ENCODE assay signal across 1 cellular context in the genomic region with DNA sequence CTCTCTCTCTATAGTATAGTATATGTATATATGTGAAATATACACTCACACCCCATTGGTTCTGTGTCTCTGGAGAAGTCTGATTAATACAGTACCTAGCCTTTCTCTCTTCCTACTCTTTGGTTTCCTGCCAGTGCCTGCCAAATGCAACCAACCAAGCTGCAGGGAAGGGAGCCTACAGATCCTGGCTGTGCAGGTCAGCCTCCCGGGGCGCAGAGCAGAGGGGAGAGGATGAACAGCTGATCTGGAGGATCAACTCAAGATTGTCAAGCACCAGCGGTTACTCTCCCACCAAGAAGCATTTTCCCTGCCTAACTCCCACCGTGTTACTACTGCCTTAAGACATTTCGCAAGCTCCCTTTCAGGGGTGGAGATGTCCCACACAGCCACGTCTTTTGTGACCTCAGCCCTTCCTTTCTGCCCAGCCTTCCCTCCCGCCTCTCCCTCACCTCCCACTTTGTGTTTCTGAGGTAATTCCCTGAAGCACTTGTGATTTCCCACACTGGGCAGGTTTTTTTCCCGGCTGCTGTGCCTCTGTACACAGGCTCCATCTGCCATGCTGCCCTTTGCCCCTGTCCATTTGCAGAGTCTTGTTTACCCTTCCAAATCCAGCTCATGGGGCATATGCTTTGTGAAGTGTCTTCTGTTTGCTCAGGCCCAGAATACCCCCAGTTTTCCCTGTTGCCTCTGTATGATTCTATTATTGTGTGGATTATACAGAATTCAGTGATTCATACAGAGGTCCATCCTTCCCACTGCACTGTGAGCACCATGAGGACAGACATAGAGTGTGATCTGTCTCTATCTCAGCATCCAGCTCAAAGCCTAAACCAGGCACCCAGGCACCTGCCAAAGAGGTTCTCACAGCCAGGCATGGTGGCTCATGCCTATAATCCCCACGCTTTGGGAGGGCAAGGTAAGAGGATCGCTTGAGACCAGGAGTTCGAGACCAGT.
TF ChIP-seq lines count a peak whose summit lies in the region.

No MANE protein-coding gene starts in this region.

TF ChIP-seq in HepG2, 621 proteins besides CTCF, POLR2A, EP300 and RAD21 (continued from another document and continues in another):
- TF ChIP-seq, protein P1, sequence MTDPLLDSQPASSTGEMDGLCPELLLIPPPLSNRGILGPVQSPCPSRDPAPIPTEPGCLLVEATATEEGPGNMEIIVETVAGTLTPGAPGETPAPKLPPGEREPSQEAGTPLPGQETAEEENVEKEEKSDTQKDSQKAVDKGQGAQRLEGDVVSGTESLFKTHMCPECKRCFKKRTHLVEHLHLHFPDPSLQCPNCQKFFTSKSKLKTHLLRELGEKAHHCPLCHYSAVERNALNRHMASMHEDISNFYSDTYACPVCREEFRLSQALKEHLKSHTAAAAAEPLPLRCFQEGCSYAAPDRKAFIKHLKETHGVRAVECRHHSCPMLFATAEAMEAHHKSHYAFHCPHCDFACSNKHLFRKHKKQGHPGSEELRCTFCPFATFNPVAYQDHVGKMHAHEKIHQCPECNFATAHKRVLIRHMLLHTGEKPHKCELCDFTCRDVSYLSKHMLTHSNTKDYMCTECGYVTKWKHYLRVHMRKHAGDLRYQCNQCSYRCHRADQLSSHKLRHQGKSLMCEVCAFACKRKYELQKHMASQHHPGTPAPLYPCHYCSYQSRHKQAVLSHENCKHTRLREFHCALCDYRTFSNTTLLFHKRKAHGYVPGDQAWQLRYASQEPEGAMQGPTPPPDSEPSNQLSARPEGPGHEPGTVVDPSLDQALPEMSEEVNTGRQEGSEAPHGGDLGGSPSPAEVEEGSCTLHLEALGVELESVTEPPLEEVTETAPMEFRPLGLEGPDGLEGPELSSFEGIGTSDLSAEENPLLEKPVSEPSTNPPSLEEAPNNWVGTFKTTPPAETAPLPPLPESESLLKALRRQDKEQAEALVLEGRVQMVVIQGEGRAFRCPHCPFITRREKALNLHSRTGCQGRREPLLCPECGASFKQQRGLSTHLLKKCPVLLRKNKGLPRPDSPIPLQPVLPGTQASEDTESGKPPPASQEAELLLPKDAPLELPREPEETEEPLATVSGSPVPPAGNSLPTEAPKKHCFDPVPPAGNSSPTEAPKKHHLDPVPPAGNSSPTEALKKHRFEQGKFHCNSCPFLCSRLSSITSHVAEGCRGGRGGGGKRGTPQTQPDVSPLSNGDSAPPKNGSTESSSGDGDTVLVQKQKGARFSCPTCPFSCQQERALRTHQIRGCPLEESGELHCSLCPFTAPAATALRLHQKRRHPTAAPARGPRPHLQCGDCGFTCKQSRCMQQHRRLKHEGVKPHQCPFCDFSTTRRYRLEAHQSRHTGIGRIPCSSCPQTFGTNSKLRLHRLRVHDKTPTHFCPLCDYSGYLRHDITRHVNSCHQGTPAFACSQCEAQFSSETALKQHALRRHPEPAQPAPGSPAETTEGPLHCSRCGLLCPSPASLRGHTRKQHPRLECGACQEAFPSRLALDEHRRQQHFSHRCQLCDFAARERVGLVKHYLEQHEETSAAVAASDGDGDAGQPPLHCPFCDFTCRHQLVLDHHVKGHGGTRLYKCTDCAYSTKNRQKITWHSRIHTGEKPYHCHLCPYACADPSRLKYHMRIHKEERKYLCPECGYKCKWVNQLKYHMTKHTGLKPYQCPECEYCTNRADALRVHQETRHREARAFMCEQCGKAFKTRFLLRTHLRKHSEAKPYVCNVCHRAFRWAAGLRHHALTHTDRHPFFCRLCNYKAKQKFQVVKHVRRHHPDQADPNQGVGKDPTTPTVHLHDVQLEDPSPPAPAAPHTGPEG (CRISPR knock-in tag; IDR thresholded peaks at IDR 0.05) = 0 out of 2 replicates have a peak, but pooled peaks have one; percentile 33
- TF ChIP-seq SP1 (IDR thresholded peaks at IDR 0.05) = no peak
- TF ChIP-seq SP1 (CRISPR knock-in tag; IDR thresholded peaks at IDR 0.05) = peak; percentile 36; the same call in 1 of the 2 replicates
- TF ChIP-seq ZNF556 (CRISPR knock-in tag; IDR thresholded peaks at IDR 0.05; ENCODE audit: borderline replicate concordance) = 0 out of 2 replicates have a peak, but pooled peaks have one; percentile 67
- TF ChIP-seq NR2C2 (CRISPR knock-in tag; IDR thresholded peaks at IDR 0.05; ENCODE audit: borderline replicate concordance) = peak; percentile 82
- peak; percentile 47; the same call in 1 of the 2 replicates for TF ChIP-seq JDP2 (CRISPR knock-in tag; IDR thresholded peaks at IDR 0.05; ENCODE audit: borderline replicate concordance)
- TF ChIP-seq FOSL1 (CRISPR knock-in tag; IDR thresholded peaks at IDR 0.05; ENCODE audit: borderline replicate concordance) = peak; percentile 51; the same call in 1 of the 2 replicates
- TF ChIP-seq, protein P2, sequence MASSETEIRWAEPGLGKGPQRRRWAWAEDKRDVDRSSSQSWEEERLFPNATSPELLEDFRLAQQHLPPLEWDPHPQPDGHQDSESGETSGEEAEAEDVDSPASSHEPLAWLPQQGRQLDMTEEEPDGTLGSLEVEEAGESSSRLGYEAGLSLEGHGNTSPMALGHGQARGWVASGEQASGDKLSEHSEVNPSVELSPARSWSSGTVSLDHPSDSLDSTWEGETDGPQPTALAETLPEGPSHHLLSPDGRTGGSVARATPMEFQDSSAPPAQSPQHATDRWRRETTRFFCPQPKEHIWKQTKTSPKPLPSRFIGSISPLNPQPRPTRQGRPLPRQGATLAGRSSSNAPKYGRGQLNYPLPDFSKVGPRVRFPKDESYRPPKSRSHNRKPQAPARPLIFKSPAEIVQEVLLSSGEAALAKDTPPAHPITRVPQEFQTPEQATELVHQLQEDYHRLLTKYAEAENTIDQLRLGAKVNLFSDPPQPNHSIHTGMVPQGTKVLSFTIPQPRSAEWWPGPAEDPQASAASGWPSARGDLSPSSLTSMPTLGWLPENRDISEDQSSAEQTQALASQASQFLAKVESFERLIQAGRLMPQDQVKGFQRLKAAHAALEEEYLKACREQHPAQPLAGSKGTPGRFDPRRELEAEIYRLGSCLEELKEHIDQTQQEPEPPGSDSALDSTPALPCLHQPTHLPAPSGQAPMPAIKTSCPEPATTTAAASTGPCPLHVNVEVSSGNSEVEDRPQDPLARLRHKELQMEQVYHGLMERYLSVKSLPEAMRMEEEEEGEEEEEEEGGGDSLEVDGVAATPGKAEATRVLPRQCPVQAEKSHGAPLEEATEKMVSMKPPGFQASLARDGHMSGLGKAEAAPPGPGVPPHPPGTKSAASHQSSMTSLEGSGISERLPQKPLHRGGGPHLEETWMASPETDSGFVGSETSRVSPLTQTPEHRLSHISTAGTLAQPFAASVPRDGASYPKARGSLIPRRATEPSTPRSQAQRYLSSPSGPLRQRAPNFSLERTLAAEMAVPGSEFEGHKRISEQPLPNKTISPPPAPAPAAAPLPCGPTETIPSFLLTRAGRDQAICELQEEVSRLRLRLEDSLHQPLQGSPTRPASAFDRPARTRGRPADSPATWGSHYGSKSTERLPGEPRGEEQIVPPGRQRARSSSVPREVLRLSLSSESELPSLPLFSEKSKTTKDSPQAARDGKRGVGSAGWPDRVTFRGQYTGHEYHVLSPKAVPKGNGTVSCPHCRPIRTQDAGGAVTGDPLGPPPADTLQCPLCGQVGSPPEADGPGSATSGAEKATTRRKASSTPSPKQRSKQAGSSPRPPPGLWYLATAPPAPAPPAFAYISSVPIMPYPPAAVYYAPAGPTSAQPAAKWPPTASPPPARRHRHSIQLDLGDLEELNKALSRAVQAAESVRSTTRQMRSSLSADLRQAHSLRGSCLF (CRISPR knock-in tag; IDR thresholded peaks at IDR 0.05; ENCODE audit: borderline replicate concordance) = no peak
- TF ChIP-seq, protein P3, sequence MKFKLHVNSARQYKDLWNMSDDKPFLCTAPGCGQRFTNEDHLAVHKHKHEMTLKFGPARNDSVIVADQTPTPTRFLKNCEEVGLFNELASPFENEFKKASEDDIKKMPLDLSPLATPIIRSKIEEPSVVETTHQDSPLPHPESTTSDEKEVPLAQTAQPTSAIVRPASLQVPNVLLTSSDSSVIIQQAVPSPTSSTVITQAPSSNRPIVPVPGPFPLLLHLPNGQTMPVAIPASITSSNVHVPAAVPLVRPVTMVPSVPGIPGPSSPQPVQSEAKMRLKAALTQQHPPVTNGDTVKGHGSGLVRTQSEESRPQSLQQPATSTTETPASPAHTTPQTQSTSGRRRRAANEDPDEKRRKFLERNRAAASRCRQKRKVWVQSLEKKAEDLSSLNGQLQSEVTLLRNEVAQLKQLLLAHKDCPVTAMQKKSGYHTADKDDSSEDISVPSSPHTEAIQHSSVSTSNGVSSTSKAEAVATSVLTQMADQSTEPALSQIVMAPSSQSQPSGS (CRISPR knock-in tag; IDR thresholded peaks at IDR 0.05) = peak; percentile 79; the same call in 1 of the 2 replicates
- no peak; the same call in 1 of the 2 replicates for TF ChIP-seq ZNF460 (CRISPR knock-in tag; IDR thresholded peaks at IDR 0.05; ENCODE audit: borderline replicate concordance)
- peak; percentile 98 for TF ChIP-seq ZNF644 (CRISPR knock-in tag; IDR thresholded peaks at IDR 0.05; ENCODE audit: low read depth)
- no peak for TF ChIP-seq ZNF766 (CRISPR knock-in tag; IDR thresholded peaks at IDR 0.05; ENCODE audit: borderline replicate concordance)
- TF ChIP-seq HNRNPH1 (optimal IDR thresholded peaks at IDR 0.05; ENCODE audit: low read depth, low read length) = peak; percentile 32
- no peak for TF ChIP-seq ZNF724P (CRISPR knock-in tag; IDR thresholded peaks at IDR 0.05; ENCODE audit: borderline replicate concordance)
- peak; percentile 45; the same call in 1 of the 2 replicates for TF ChIP-seq DR1 (CRISPR knock-in tag; IDR thresholded peaks at IDR 0.05)
- peak; percentile 95 for TF ChIP-seq HNF4G (IDR thresholded peaks at IDR 0.05; ENCODE audit: borderline replicate concordance, low read depth, low read length)
- TF ChIP-seq HNF4G (CRISPR knock-in tag; IDR thresholded peaks at IDR 0.05; ENCODE audit: borderline replicate concordance, low read depth) = peak; percentile 95
- TF ChIP-seq TBL1XR1 (IDR thresholded peaks at IDR 0.05; ENCODE audit: borderline replicate concordance, low read length, partially characterized antibody) = peak; percentile 47
- TF ChIP-seq, protein P4, sequence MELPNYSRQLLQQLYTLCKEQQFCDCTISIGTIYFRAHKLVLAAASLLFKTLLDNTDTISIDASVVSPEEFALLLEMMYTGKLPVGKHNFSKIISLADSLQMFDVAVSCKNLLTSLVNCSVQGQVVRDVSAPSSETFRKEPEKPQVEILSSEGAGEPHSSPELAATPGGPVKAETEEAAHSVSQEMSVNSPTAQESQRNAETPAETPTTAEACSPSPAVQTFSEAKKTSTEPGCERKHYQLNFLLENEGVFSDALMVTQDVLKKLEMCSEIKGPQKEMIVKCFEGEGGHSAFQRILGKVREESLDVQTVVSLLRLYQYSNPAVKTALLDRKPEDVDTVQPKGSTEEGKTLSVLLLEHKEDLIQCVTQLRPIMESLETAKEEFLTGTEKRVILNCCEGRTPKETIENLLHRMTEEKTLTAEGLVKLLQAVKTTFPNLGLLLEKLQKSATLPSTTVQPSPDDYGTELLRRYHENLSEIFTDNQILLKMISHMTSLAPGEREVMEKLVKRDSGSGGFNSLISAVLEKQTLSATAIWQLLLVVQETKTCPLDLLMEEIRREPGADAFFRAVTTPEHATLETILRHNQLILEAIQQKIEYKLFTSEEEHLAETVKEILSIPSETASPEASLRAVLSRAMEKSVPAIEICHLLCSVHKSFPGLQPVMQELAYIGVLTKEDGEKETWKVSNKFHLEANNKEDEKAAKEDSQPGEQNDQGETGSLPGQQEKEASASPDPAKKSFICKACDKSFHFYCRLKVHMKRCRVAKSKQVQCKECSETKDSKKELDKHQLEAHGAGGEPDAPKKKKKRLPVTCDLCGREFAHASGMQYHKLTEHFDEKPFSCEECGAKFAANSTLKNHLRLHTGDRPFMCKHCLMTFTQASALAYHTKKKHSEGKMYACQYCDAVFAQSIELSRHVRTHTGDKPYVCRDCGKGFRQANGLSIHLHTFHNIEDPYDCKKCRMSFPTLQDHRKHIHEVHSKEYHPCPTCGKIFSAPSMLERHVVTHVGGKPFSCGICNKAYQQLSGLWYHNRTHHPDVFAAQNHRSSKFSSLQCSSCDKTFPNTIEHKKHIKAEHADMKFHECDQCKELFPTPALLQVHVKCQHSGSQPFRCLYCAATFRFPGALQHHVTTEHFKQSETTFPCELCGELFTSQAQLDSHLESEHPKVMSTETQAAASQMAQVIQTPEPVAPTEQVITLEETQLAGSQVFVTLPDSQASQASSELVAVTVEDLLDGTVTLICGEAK (IDR thresholded peaks at IDR 0.05) = no peak
- TF ChIP-seq, protein P4 (CRISPR knock-in tag; IDR thresholded peaks at IDR 0.05) = peak; percentile 44; the same call in 1 of the 2 replicates
- TF ChIP-seq, protein P5, sequence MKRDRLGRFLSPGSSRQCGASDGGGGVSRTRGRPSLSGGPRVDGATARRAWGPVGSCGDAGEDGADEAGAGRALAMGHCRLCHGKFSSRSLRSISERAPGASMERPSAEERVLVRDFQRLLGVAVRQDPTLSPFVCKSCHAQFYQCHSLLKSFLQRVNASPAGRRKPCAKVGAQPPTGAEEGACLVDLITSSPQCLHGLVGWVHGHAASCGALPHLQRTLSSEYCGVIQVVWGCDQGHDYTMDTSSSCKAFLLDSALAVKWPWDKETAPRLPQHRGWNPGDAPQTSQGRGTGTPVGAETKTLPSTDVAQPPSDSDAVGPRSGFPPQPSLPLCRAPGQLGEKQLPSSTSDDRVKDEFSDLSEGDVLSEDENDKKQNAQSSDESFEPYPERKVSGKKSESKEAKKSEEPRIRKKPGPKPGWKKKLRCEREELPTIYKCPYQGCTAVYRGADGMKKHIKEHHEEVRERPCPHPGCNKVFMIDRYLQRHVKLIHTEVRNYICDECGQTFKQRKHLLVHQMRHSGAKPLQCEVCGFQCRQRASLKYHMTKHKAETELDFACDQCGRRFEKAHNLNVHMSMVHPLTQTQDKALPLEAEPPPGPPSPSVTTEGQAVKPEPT (CRISPR knock-in tag; IDR thresholded peaks at IDR 0.05; ENCODE audit: low read depth) = peak; percentile 68; the same call in 1 of the 2 replicates
- TF ChIP-seq CCAR2 (optimal IDR thresholded peaks at IDR 0.05; ENCODE audit: low read depth, low read length) = peak; percentile 75
- TF ChIP-seq ZNF747 (CRISPR knock-in tag; IDR thresholded peaks at IDR 0.05; ENCODE audit: borderline replicate concordance) = peak; percentile 71; the same call in 1 of the 2 replicates
- peak; percentile 40; the same call in 1 of the 2 replicates for TF ChIP-seq ZNF451 (CRISPR knock-in tag; IDR thresholded peaks at IDR 0.05)
